ENCODE assay signal across 10 cellular contexts in the genomic region with DNA sequence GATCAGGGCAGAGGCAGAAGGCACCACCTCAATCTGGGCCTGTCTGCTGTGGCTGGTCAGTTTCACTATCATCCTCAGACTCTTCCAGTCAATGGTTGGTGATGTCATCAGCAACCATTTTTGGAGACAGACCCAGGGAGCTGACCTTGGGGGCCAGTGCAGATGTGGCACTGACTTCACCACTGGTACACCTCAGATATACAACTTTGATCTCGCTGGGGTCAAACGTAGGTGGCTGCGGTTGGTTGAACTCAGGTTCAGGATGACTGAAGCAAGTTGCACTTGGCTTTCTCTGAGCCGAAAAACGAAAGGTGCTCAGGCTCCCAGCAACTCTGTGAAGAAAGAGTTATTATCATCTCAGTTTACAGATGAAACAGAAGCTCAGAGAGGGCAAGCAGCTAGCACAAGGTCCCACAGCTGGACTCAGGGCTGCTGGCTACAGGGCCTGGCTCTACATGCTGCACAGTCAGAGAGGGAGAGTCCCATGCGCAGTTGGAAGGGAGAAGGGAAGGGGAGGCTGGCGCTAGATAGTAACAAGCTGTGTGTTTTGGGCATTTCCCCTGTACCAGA. TPM values are rescaled to one million over a fixed set of nuclear protein-coding genes. Genes with fewer than 3 reads are reported as not detected.
DNase-seq lines count a peak whose midpoint lies in the region; ATAC-seq lines count a peak whose summit lies in the region.
"Had no signal": no experiment of that assay in that cellular context is flagged by ENCODE, and none has a peak within 500 bp of the region (broad histone marks: within the 10 kb centered on the region; RNA-seq: fewer than 3 reads in every experiment).

No MANE protein-coding gene starts in this region.

- POLR2A ChIA-PET in activated CD4-positive, alpha-beta memory T cell treated with anti-CD3 and anti-CD28 coated beads for 36 hours (lab: Charles Lee): interaction anchor here (1.0 to 1.3 kb wide), 2 partner anchors 27 to 109 kb away, joined by 3 read pairs; no protein-coding TSS in a partner anchor
- POLR2A ChIA-PET in activated CD4-positive, alpha-beta memory T cell treated with anti-CD3 and anti-CD28 coated beads, Interleukin-2, amount 10 ng/mL, durations not matched to agents 7 days and 5 days (lab: Charles Lee): interaction anchor here (2.3 kb wide), 1 partner anchor 27 kb away, joined by 6 read pairs; a partner anchor contains a TSS

- no peaks in the 10 kb centered on the region for H3K4me1 Mint-ChIP-seq in activated CD4-positive, alpha-beta memory T cell treated with anti-CD3 and anti-CD28 coated beads for 36 hours (ENCODE audit: low read depth)
- peaks cover 2% of the 10 kb centered on the region for H3K4me1 Mint-ChIP-seq in activated CD4-positive, alpha-beta memory T cell treated with anti-CD3 and anti-CD28 coated beads, Interleukin-2, amount 10 ng/mL, durations not matched to agents 7 days and 5 days
- peaks cover 26% of the 10 kb centered on the region for H3K4me1 Mint-ChIP-seq in stimulated activated memory B cell treated with anti-CD40 and anti-IgM and Interleukin-4, amounts not matched to agents 10 μg/mL and 1 μg/mL and 100 μg/mL, for 72 hours

- no peak overlapping the region for H3K4me3 Mint-ChIP-seq in activated CD4-positive, alpha-beta memory T cell treated with anti-CD3 and anti-CD28 coated beads for 36 hours
- no peak overlapping the region for H3K4me3 Mint-ChIP-seq in activated CD4-positive, alpha-beta memory T cell treated with anti-CD3 and anti-CD28 coated beads, Interleukin-2, amount 10 ng/mL, durations not matched to agents 7 days and 5 days
- peak overlapping the region; percentile 74 for H3K4me3 Mint-ChIP-seq in stimulated activated memory B cell treated with anti-CD40 and anti-IgM and Interleukin-4, amounts not matched to agents 10 μg/mL and 1 μg/mL and 100 μg/mL, for 72 hours

- intact Hi-C loops in activated CD4-positive, alpha-beta memory T cell treated with anti-CD3 and anti-CD28 coated beads for 36 hours (cut with micrococcal nuclease): no loop called here
- intact Hi-C loops in Right ventricle myocardium inferior (cut with DNase I): no loop called here

- H3K27ac Mint-ChIP-seq in activated CD4-positive, alpha-beta memory T cell treated with anti-CD3 and anti-CD28 coated beads for 36 hours: no peak overlapping the region
- H3K27ac Mint-ChIP-seq in activated CD4-positive, alpha-beta memory T cell treated with anti-CD3 and anti-CD28 coated beads, Interleukin-2, amount 10 ng/mL, durations not matched to agents 7 days and 5 days: no peak overlapping the region
- H3K27ac Mint-ChIP-seq in stimulated activated memory B cell treated with anti-CD40 and anti-IgM and Interleukin-4, amounts not matched to agents 10 μg/mL and 1 μg/mL and 100 μg/mL, for 72 hours: peak overlapping the region; percentile 97

- CTCF ChIA-PET in activated CD4-positive, alpha-beta memory T cell treated with anti-CD3 and anti-CD28 coated beads for 36 hours (lab: Charles Lee): no interaction called here
- CTCF ChIA-PET in activated CD4-positive, alpha-beta memory T cell treated with anti-CD3 and anti-CD28 coated beads, Interleukin-2, amount 10 ng/mL, durations not matched to agents 7 days and 5 days (lab: Charles Lee): interaction anchor here (0.7 to 1.0 kb wide), 3 partner anchors 10 to 240 kb away, joined by 3 to 5 read pairs (median 4); no protein-coding TSS in a partner anchor

- H3K36me3 Mint-ChIP-seq in activated CD4-positive, alpha-beta memory T cell treated with anti-CD3 and anti-CD28 coated beads for 36 hours: no peaks in the 10 kb centered on the region
- no peaks in the 10 kb centered on the region for H3K36me3 Mint-ChIP-seq in activated CD4-positive, alpha-beta memory T cell treated with anti-CD3 and anti-CD28 coated beads, Interleukin-2, amount 10 ng/mL, durations not matched to agents 7 days and 5 days (ENCODE audit: low read depth)
- peaks cover 9% of the 10 kb centered on the region for H3K36me3 Mint-ChIP-seq in stimulated activated memory B cell treated with anti-CD40 and anti-IgM and Interleukin-4, amounts not matched to agents 10 μg/mL and 1 μg/mL and 100 μg/mL, for 72 hours

- no peaks in the 10 kb centered on the region for H3K9me3 Mint-ChIP-seq in activated CD4-positive, alpha-beta memory T cell treated with anti-CD3 and anti-CD28 coated beads for 36 hours
- H3K9me3 Mint-ChIP-seq in activated CD4-positive, alpha-beta memory T cell treated with anti-CD3 and anti-CD28 coated beads, Interleukin-2, amount 10 ng/mL, durations not matched to agents 7 days and 5 days: no peaks in the 10 kb centered on the region
- no peaks in the 10 kb centered on the region for H3K9me3 Mint-ChIP-seq in stimulated activated memory B cell treated with anti-CD40 and anti-IgM and Interleukin-4, amounts not matched to agents 10 μg/mL and 1 μg/mL and 100 μg/mL, for 72 hours

- ATAC-seq in HG02610 (IDR thresholded peaks at IDR 0.05; ENCODE audit: unreplicated experiment) (peak; percentile 92), HG03571 (IDR thresholded peaks at IDR 0.05; ENCODE audit: unreplicated experiment) (peak; percentile 97), Right ventricle myocardium inferior (no peak)
- ATAC-seq in stimulated activated memory B cell treated with anti-CD40 and anti-IgM and Interleukin-4, amounts not matched to agents 10 μg/mL and 1 μg/mL and 100 μg/mL, for 72 hours: peak; percentile 98

- DNase-seq in activated CD4-positive, alpha-beta memory T cell treated with anti-CD3 and anti-CD28 coated beads for 36 hours: peak; percentile 33
- no peak for DNase-seq in activated CD4-positive, alpha-beta memory T cell treated with anti-CD3 and anti-CD28 coated beads, Interleukin-2, amount 10 ng/mL, durations not matched to agents 7 days and 5 days
- no peak for DNase-seq in activated gamma-delta T cell (lab: John Stamatoyannopoulos, UW)
- no peak for DNase-seq in Right ventricle myocardium inferior (ENCODE audit: missing footprints)
- DNase-seq in amygdala (lab: John Stamatoyannopoulos, UW): no peak
- DNase-seq: heart right ventricle, NCI-H2171 had no signal

- no peaks in the 10 kb centered on the region for H3K27me3 Mint-ChIP-seq in activated CD4-positive, alpha-beta memory T cell treated with anti-CD3 and anti-CD28 coated beads for 36 hours
- no peaks in the 10 kb centered on the region for H3K27me3 Mint-ChIP-seq in activated CD4-positive, alpha-beta memory T cell treated with anti-CD3 and anti-CD28 coated beads, Interleukin-2, amount 10 ng/mL, durations not matched to agents 7 days and 5 days
- H3K27me3 Mint-ChIP-seq in stimulated activated memory B cell treated with anti-CD40 and anti-IgM and Interleukin-4, amounts not matched to agents 10 μg/mL and 1 μg/mL and 100 μg/mL, for 72 hours: no peaks in the 10 kb centered on the region

RNA-seq across cellular contexts. Expression of a gene that starts 27.2 kb away (rescaled TPM):
- 1 to 10 TPM; 5.9 to 6.4 TPM for total RNA-seq in activated CD4-positive, alpha-beta memory T cell treated with anti-CD3 and anti-CD28 coated beads for 36 hours
- total RNA-seq in activated CD4-positive, alpha-beta memory T cell treated with anti-CD3 and anti-CD28 coated beads, Interleukin-2, amount 10 ng/mL, durations not matched to agents 7 days and 5 days: 1 to 10 TPM; 3.3 to 5.4 TPM
- total RNA-seq in Right ventricle myocardium inferior: 2.5 TPM

RNA-seq across cellular contexts. Expression of a gene that starts 27.6 kb away (rescaled TPM):
- 10 to 100 TPM; 57.8 to 63.4 TPM for total RNA-seq in activated CD4-positive, alpha-beta memory T cell treated with anti-CD3 and anti-CD28 coated beads for 36 hours
- total RNA-seq in activated CD4-positive, alpha-beta memory T cell treated with anti-CD3 and anti-CD28 coated beads, Interleukin-2, amount 10 ng/mL, durations not matched to agents 7 days and 5 days: 10 to 100 TPM; 54.8 to 61.6 TPM
- total RNA-seq in Right ventricle myocardium inferior: 78.1 TPM

RNA-seq across cellular contexts. Expression of a gene that starts 49.2 kb away (rescaled TPM):
- 100 to 1,000 TPM; 283 to 286 TPM for total RNA-seq in activated CD4-positive, alpha-beta memory T cell treated with anti-CD3 and anti-CD28 coated beads for 36 hours
- total RNA-seq in activated CD4-positive, alpha-beta memory T cell treated with anti-CD3 and anti-CD28 coated beads, Interleukin-2, amount 10 ng/mL, durations not matched to agents 7 days and 5 days: 100 to 1,000 TPM; 218 to 220 TPM
- 101 TPM for total RNA-seq in Right ventricle myocardium inferior
